Comparison of ENCODE assay signal across 12 cellular contexts in genomic region chrX:46840946-46841740, GRCh38. TPM values are rescaled to one million over a fixed set of nuclear protein-coding genes. Genes with fewer than 3 reads are reported as not detected.
DNase-seq lines count a peak whose midpoint lies in the region; ATAC-seq lines count a peak whose summit lies in the region.
"Had no signal": no experiment of that assay in that cellular context is flagged by ENCODE, and none has a peak within 500 bp of the region (broad histone marks: within the 10 kb centered on the region; RNA-seq: fewer than 3 reads in every experiment).

No MANE protein-coding gene starts in this region.

- peaks cover 87% of the 10 kb centered on the region for H3K79me2 ChIP-seq in GM23248 (ENCODE audit: insufficient read depth)

- peak overlapping the region; percentile 57 for H3K4me2 ChIP-seq in GM23248 (ENCODE audit: unreplicated experiment)

- peak in 8 of 14 donors; percentile 0 to 45 (median 12) for DNase-seq in C1 segment of cervical spinal cord (lab: John Stamatoyannopoulos, UW)
- DNase-seq in GM23248: peak; percentile 46
- peak in 40 of 56 donors; percentile 0 to 51 (median 6) for DNase-seq in amygdala (lab: John Stamatoyannopoulos, UW)
- DNase-seq in midbrain (lab: John Stamatoyannopoulos, UW): peak; percentile 35
- no peak for DNase-seq in effector CD8-positive, alpha-beta T cell (lab: John Stamatoyannopoulos, UW)
- no peak for DNase-seq in stimulated activated CD4-positive, alpha-beta T cell treated with anti-CD3 and anti-CD28 coated beads, Interleukin-4, amount 100 ng/mL, for 24 hours
- no peak for DNase-seq in NCI-H2081 (lab: John Stamatoyannopoulos, UW)
- DNase-seq: colonic mucosa had no signal

- peak overlapping the region; percentile 79 for H3K9ac ChIP-seq in GM23248

- peaks cover 26% of the 10 kb centered on the region for H3F3A ChIP-seq in GM23248 (ENCODE audit: insufficient read depth)

- in situ Hi-C loops in GM23248 (cut with MboI): no loop called here

- 0 out of 2 replicates have a peak, but pooled peaks cover 3% of the 10 kb centered on the region for H4K20me1 ChIP-seq in GM23248 (ENCODE audit: insufficient read depth)

- WGBS in GM23248 (ENCODE audit: low coverage in 1 of 2, low lambda C conversion rate in 2 of 2, missing lambda C conversion rate in 2 of 2), 2 experiments: 50 to 63% methylated on average over 2 of the region's 2 CpGs

- no peaks in the 10 kb centered on the region for H3K27me3 ChIP-seq in GM23248 (replicated peaks; ENCODE audit: insufficient read depth)
- H3K27me3 ChIP-seq: colonic mucosa had no signal

- no peaks in the 10 kb centered on the region for H3K9me2 ChIP-seq in GM23248 (ENCODE audit: insufficient read depth)

- no peaks in the 10 kb centered on the region for H3K9me3 ChIP-seq in GM23248 (ENCODE audit: low read depth)
- H3K9me3 ChIP-seq: colonic mucosa, heart left ventricle had no signal

- H3K36me3 ChIP-seq in GM23248 (ENCODE audit: low read depth): no peaks in the 10 kb centered on the region
- H3K36me3 ChIP-seq: colonic mucosa, heart left ventricle had no signal

- no peak overlapping the region for H2AFZ ChIP-seq in GM23248

- no peak for ATAC-seq in GM18511 (IDR thresholded peaks at IDR 0.05; ENCODE audit: unreplicated experiment)
- ATAC-seq: HCT116, heart left ventricle had no signal

- peaks cover 30% of the 10 kb centered on the region for H3K4me1 ChIP-seq in GM23248 (ENCODE audit: insufficient read depth)
- H3K4me1 ChIP-seq: colonic mucosa had no signal

- H3K4me3 ChIP-seq in GM23248: peak overlapping the region; percentile 30; the same call in 1 of the 2 replicates
- H3K4me3 ChIP-seq: colonic mucosa, heart left ventricle, skin epidermis had no signal

- H3K27ac ChIP-seq in GM23248: peak overlapping the region; percentile 97
- H3K27ac ChIP-seq: colonic mucosa, heart left ventricle, skin epidermis had no signal

RNA-seq across cellular contexts. Expression of gene RP2, which starts 4.3 kb away (rescaled TPM):
- total RNA-seq in GM23248 (2014; rRNA removed; shearing (Covaris generic)): 19.7 and 23.5 TPM in 2 replicates
- polyA plus RNA-seq in GM23248 (2016; fragmentation: Nextera tagmentation; extraction: Ambion mirVana): 13.5 and 14.9 TPM in 2 replicates

Comparison
In these comparisons a context has a peak if more than half of its experiments do, and no peak if none do; other contexts are left out.
1. DNase-seq: peak in C1 segment of cervical spinal cord (8 of 14), GM23248 (single experiment), amygdala (40 of 56) and midbrain (single experiment); none in effector CD8-positive, alpha-beta T cell (single experiment), stimulated activated CD4-positive, alpha-beta T cell treated with anti-CD3 and anti-CD28 coated beads, Interleukin-4, amount 100 ng/mL, for 24 hours (single experiment) and NCI-H2081 (0 of 2).